16 cellular contexts compared by ENCODE assay signal in the genomic region with DNA sequence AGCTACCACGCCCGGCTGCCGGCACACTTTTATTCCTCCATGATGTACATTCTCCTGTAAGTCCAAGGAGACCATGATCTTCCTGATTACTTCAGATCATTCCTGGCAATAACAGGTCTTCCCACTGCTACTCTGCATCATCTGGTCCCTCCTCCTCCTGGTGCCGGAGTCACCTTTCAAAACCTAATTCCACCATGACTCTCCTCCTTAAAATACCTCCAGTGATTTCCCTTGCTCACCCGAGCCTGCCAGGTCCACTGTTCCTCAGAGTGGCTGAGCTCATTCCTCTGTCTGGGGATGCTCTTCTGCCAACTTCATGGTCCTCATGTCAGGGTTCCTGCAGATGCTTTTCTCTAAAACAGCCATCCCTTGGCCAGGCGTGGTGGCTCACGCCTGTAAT.
"Had no signal": no experiment of that assay in that cellular context is flagged by ENCODE, and none has a peak within 500 bp of the region (broad histone marks: within the 10 kb centered on the region; RNA-seq: fewer than 3 reads in every experiment).

No MANE protein-coding gene starts in this region.

- DNase-seq: activated B cell treated with CpG ODN at 0.5 μM for 24 hours; activated CD4-positive, alpha-beta T cell treated with anti-CD3 and anti-CD28 coated beads, Interleukin-2, amount 10 ng/mL, durations not matched to agents 24 days and 14 days; activated effector memory CD4-positive, alpha-beta T cell treated with Interleukin-2 at 50 U/mL for 16 hours; activated naive CD8-positive, alpha-beta T cell treated with anti-CD3 and anti-CD28 coated beads, Interleukin-2, amount 10 ng/mL, durations not matched to agents 7 days and 5 days; aorta; foreskin keratinocyte; heart right ventricle; left ventricle myocardium superior; mesenchymal stem cell; posterior cingulate gyrus; upper lobe of left lung had no signal

- H3K4me3 Mint-ChIP-seq: activated B cell treated with CpG ODN at 0.5 μM for 24 hours; activated CD4-positive, alpha-beta T cell treated with anti-CD3 and anti-CD28 coated beads, Interleukin-2, amount 10 ng/mL, durations not matched to agents 24 days and 14 days; activated naive CD8-positive, alpha-beta T cell treated with anti-CD3 and anti-CD28 coated beads, Interleukin-2, amount 10 ng/mL, durations not matched to agents 7 days and 5 days; stimulated activated memory B cell treated with anti-CD40 and anti-IgM and Interleukin-4, amounts not matched to agents 10 μg/mL and 1 μg/mL and 100 μg/mL, for 72 hours had no signal

- H3K27ac Mint-ChIP-seq: activated B cell treated with CpG ODN at 0.5 μM for 24 hours; activated CD4-positive, alpha-beta T cell treated with anti-CD3 and anti-CD28 coated beads, Interleukin-2, amount 10 ng/mL, durations not matched to agents 24 days and 14 days; activated naive CD8-positive, alpha-beta T cell treated with anti-CD3 and anti-CD28 coated beads, Interleukin-2, amount 10 ng/mL, durations not matched to agents 7 days and 5 days; stimulated activated memory B cell treated with anti-CD40 and anti-IgM and Interleukin-4, amounts not matched to agents 10 μg/mL and 1 μg/mL and 100 μg/mL, for 72 hours had no signal

- H3K36me3 Mint-ChIP-seq: activated naive CD8-positive, alpha-beta T cell treated with anti-CD3 and anti-CD28 coated beads, Interleukin-2, amount 10 ng/mL, durations not matched to agents 7 days and 5 days; stimulated activated memory B cell treated with anti-CD40 and anti-IgM and Interleukin-4, amounts not matched to agents 10 μg/mL and 1 μg/mL and 100 μg/mL, for 72 hours had no signal

- H3K27ac ChIP-seq: foreskin keratinocyte, neutrophil, right atrium auricular region, SJSA1, skin epidermis had no signal

- H3K27me3 Mint-ChIP-seq: activated CD4-positive, alpha-beta T cell treated with anti-CD3 and anti-CD28 coated beads, Interleukin-2, amount 10 ng/mL, durations not matched to agents 24 days and 14 days; activated naive CD8-positive, alpha-beta T cell treated with anti-CD3 and anti-CD28 coated beads, Interleukin-2, amount 10 ng/mL, durations not matched to agents 7 days and 5 days; stimulated activated memory B cell treated with anti-CD40 and anti-IgM and Interleukin-4, amounts not matched to agents 10 μg/mL and 1 μg/mL and 100 μg/mL, for 72 hours had no signal

- H3K36me3 ChIP-seq: neutrophil, right atrium auricular region, SJSA1, upper lobe of left lung had no signal

- H3K27me3 ChIP-seq: foreskin keratinocyte, right atrium auricular region, SJSA1, upper lobe of left lung had no signal

- H3K4me3 ChIP-seq: heart right ventricle, right atrium auricular region, SJSA1, skin epidermis, upper lobe of left lung had no signal

- ATAC-seq: foreskin keratinocyte; heart right ventricle; left ventricle myocardium superior; stimulated activated memory B cell treated with anti-CD40 and anti-IgM and Interleukin-4, amounts not matched to agents 10 μg/mL and 1 μg/mL and 100 μg/mL, for 72 hours had no signal

- H3K9me3 ChIP-seq: heart right ventricle, neutrophil, right atrium auricular region, SJSA1, upper lobe of left lung had no signal

- H3K9me3 Mint-ChIP-seq: activated B cell treated with CpG ODN at 0.5 μM for 24 hours; activated CD4-positive, alpha-beta T cell treated with anti-CD3 and anti-CD28 coated beads, Interleukin-2, amount 10 ng/mL, durations not matched to agents 24 days and 14 days; activated naive CD8-positive, alpha-beta T cell treated with anti-CD3 and anti-CD28 coated beads, Interleukin-2, amount 10 ng/mL, durations not matched to agents 7 days and 5 days; stimulated activated memory B cell treated with anti-CD40 and anti-IgM and Interleukin-4, amounts not matched to agents 10 μg/mL and 1 μg/mL and 100 μg/mL, for 72 hours had no signal
